9 cellular contexts compared by ENCODE assay signal in the genomic region with DNA sequence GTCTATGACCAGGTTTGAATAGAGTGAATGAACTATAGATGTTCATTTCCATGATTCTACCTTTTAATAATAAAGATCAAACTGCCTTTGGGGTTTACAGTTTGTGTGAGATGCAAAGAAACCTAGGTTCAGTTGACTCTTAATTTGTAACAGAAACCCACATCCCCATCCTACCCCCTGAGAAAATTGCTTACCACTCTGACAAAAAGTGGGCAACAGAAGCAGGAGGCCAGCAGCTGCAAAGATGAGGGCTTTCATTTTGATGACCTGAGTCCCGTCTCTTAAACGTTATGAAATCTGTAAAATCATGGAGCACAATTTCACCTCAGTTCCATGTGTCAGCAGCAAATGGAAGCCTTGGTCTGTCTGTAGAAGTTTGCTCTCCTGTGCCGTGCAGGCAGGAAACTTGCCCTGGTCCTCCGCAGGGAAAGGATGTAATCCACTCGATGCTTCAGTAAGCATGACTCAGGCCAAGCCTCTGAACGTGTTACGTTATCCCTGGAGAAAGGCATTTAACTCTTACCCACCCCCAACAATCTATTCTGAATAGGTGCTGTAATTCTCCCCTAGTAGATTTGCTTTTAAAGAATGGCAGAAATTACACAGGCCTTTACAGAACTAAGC. TPM values are rescaled to one million over a fixed set of nuclear protein-coding genes. Genes with fewer than 3 reads are reported as not detected.
A peak's percentile ranks its signal among the peaks of the same experiment; 100 is the strongest.
DNase-seq lines count a peak whose midpoint lies in the region; ATAC-seq and TF ChIP-seq lines count a peak whose summit lies in the region.
"Had no signal": no experiment of that assay in that cellular context is flagged by ENCODE, and none has a peak within 500 bp of the region (broad histone marks: within the 10 kb centered on the region; RNA-seq: fewer than 3 reads in every experiment).

A gene with protein sequence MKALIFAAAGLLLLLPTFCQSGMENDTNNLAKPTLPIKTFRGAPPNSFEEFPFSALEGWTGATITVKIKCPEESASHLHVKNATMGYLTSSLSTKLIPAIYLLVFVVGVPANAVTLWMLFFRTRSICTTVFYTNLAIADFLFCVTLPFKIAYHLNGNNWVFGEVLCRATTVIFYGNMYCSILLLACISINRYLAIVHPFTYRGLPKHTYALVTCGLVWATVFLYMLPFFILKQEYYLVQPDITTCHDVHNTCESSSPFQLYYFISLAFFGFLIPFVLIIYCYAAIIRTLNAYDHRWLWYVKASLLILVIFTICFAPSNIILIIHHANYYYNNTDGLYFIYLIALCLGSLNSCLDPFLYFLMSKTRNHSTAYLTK (minus strand): TSS at position 431 of the 624 bp plus-strand sequence. CDS start 173 bp downstream, at position 258.

- H3K9me3 ChIP-seq in SK-N-SH (no peaks in the 10 kb centered on the region), HAP-1 (no peaks in the 10 kb centered on the region; the same call in 1 of the 2 replicates)

- peaks cover 7% of the 10 kb centered on the region for H3F3A ChIP-seq in SK-N-SH (replicated peaks; ENCODE audit: insufficient read depth)

- no peak for TF ChIP-seq CTCF in SK-N-SH (IDR thresholded peaks at IDR 0.05)
- no peak for TF ChIP-seq CTCF in foreskin fibroblast (IDR thresholded peaks at IDR 0.05; ENCODE audit: low read depth, low read length)

- H3K27ac ChIP-seq in SK-N-SH (ENCODE audit: low read depth in 2 of 2, low read length in 1 of 2) = peak within 1 kb of the TSS; percentile 51 to 61

- no peaks in the 10 kb centered on the region for H4K20me1 ChIP-seq in SK-N-SH (ENCODE audit: insufficient read depth)

- H3K4me3 ChIP-seq in SK-N-SH (ENCODE audit: low read depth in 2 of 2, low read length in 1 of 2) (peak within 1 kb of the TSS; percentile 50 to 63; a peak in 3 of 4 replicates), foreskin fibroblast (ENCODE audit: low read depth in 1 of 2, low read length in 2 of 2) (peak within 1 kb of the TSS; percentile 43 to 63), HAP-1 (no peak within 1 kb of the TSS)

- H3K27me3 ChIP-seq in SK-N-SH (ENCODE audit: insufficient read depth) (no peaks in the 10 kb centered on the region), HAP-1 (ENCODE audit: low read depth) (no peaks in the 10 kb centered on the region)

- peaks cover 40% of the 10 kb centered on the region for H3K79me2 ChIP-seq in SK-N-SH (ENCODE audit: insufficient read depth)

- TF ChIP-seq EP300 in SK-N-SH (IDR thresholded peaks at IDR 0.05; ENCODE audit: borderline replicate concordance in 1 of 2, low read depth in 1 of 2, low read length in 1 of 2) = no peak

- in situ Hi-C loops in HAP-1 (cut with MboI; ENCODE audit: low sequenced_read_pairs) = no loop called here

- DNase-seq in H4 (ENCODE audit: low spot score) (peak; percentile 95), SK-N-SH (no peak), foreskin fibroblast (peak; percentile 81 to 89), retina (peak; percentile 62), SIG-M5 treated with dmso at 0.1 percent for 504 hours (lab: John Stamatoyannopoulos, UW; ENCODE audit: unreplicated experiment) (no peak), hippocampal formation (lab: John Stamatoyannopoulos, UW) (no peak), HAP-1 (ENCODE audit: low spot score in 2 of 2) (no peak)
- DNase-seq: stimulated activated naive CD4-positive, alpha-beta T cell treated with Interleukin-2 at 50 U/mL for 16 hours had no signal

- POLR2A ChIA-PET in SK-N-SH (lab: Yijun Ruan, JAX) = no interaction called here

- CTCF ChIA-PET in SK-N-SH (lab: Yijun Ruan, JAX) = no interaction called here

- 9% methylated on average over 6 of the region's 7 CpGs for WGBS in SK-N-SH (ENCODE audit: low lambda C conversion rate)

- no peak for ATAC-seq in GM18858 (IDR thresholded peaks at IDR 0.05; ENCODE audit: unreplicated experiment)

- peaks cover 2 to 4% of the 10 kb centered on the region in 2 experiments for H3K36me3 ChIP-seq in SK-N-SH (replicated peaks in 1 of 2; ENCODE audit: control insufficient read depth in 1 of 2, insufficient read depth in 2 of 2, low read length in 1 of 2)
- no peaks in the 10 kb centered on the region for H3K36me3 ChIP-seq in HAP-1 (replicated peaks)

- TF ChIP-seq RAD21 in SK-N-SH (IDR thresholded peaks at IDR 0.05; ENCODE audit: low read length) = no peak

- H3K9me2 ChIP-seq in SK-N-SH = no peaks in the 10 kb centered on the region

- peak within 1 kb of the TSS; percentile 44 for H2AFZ ChIP-seq in SK-N-SH (ENCODE audit: low read depth)

- H3K4me1 ChIP-seq in SK-N-SH (ENCODE audit: control insufficient read depth in 1 of 2, insufficient read depth in 2 of 2, low read depth in 1 of 2, low read length in 1 of 2) = peaks cover 8 to 21% of the 10 kb centered on the region in 2 experiments; a peak in 3 of 4 replicates
- H3K4me1 ChIP-seq in HAP-1 = no peaks in the 10 kb centered on the region

- H3K4me2 ChIP-seq in SK-N-SH = peak within 1 kb of the TSS; percentile 75

- peak within 1 kb of the TSS; percentile 75 for H3K9ac ChIP-seq in SK-N-SH

TF ChIP-seq in SK-N-SH, 30 proteins besides CTCF, POLR2A, EP300 and RAD21 (continues in another document):
- TF ChIP-seq, protein P1, sequence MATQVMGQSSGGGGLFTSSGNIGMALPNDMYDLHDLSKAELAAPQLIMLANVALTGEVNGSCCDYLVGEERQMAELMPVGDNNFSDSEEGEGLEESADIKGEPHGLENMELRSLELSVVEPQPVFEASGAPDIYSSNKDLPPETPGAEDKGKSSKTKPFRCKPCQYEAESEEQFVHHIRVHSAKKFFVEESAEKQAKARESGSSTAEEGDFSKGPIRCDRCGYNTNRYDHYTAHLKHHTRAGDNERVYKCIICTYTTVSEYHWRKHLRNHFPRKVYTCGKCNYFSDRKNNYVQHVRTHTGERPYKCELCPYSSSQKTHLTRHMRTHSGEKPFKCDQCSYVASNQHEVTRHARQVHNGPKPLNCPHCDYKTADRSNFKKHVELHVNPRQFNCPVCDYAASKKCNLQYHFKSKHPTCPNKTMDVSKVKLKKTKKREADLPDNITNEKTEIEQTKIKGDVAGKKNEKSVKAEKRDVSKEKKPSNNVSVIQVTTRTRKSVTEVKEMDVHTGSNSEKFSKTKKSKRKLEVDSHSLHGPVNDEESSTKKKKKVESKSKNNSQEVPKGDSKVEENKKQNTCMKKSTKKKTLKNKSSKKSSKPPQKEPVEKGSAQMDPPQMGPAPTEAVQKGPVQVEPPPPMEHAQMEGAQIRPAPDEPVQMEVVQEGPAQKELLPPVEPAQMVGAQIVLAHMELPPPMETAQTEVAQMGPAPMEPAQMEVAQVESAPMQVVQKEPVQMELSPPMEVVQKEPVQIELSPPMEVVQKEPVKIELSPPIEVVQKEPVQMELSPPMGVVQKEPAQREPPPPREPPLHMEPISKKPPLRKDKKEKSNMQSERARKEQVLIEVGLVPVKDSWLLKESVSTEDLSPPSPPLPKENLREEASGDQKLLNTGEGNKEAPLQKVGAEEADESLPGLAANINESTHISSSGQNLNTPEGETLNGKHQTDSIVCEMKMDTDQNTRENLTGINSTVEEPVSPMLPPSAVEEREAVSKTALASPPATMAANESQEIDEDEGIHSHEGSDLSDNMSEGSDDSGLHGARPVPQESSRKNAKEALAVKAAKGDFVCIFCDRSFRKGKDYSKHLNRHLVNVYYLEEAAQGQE (IDR thresholded peaks at IDR 0.05; ENCODE audit: low read depth, low read length) = no peak
- TF ChIP-seq NFIC (IDR thresholded peaks at IDR 0.05; ENCODE audit: borderline replicate concordance) (no peak), NRF1 (IDR thresholded peaks at IDR 0.05; ENCODE audit: low read depth, low read length) (no peak), GABPA (IDR thresholded peaks at IDR 0.05; ENCODE audit: low read depth) (no peak), FOSL2 (IDR thresholded peaks at IDR 0.05; ENCODE audit: borderline replicate concordance, low read depth) (peak; percentile 54; the same call in 1 of the 2 replicates), CHD2 (IDR thresholded peaks at IDR 0.05; ENCODE audit: low read length, partially characterized antibody) (no peak), YY1 (IDR thresholded peaks at IDR 0.05; ENCODE audit: low read depth) (no peak), SIN3A (IDR thresholded peaks at IDR 0.05; ENCODE audit: borderline replicate concordance, low read depth, low read length) (0 out of 2 replicates have a peak, but pooled peaks have one; percentile 23), RFX5 (IDR thresholded peaks at IDR 0.05; ENCODE audit: low read length) (no peak), GATA2 (CRISPR knock-in tag; IDR thresholded peaks at IDR 0.05) (no peak), FOXM1 (IDR thresholded peaks at IDR 0.05; ENCODE audit: low read depth) (no peak), TAF1 (IDR thresholded peaks at IDR 0.05; ENCODE audit: borderline replicate concordance, low read depth, low read length) (peak; percentile 54; the same call in 1 of the 2 replicates), TEAD4 (IDR thresholded peaks at IDR 0.05; ENCODE audit: borderline replicate concordance, insufficient read depth) (no peak)
- TF ChIP-seq, protein P2, sequence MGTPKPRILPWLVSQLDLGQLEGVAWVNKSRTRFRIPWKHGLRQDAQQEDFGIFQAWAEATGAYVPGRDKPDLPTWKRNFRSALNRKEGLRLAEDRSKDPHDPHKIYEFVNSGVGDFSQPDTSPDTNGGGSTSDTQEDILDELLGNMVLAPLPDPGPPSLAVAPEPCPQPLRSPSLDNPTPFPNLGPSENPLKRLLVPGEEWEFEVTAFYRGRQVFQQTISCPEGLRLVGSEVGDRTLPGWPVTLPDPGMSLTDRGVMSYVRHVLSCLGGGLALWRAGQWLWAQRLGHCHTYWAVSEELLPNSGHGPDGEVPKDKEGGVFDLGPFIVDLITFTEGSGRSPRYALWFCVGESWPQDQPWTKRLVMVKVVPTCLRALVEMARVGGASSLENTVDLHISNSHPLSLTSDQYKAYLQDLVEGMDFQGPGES (IDR thresholded peaks at IDR 0.05; ENCODE audit: low read depth, low read length) = no peak
- TF ChIP-seq, protein P3, sequence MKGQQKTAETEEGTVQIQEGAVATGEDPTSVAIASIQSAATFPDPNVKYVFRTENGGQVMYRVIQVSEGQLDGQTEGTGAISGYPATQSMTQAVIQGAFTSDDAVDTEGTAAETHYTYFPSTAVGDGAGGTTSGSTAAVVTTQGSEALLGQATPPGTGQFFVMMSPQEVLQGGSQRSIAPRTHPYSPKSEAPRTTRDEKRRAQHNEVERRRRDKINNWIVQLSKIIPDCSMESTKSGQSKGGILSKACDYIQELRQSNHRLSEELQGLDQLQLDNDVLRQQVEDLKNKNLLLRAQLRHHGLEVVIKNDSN (IDR thresholded peaks at IDR 0.05; ENCODE audit: borderline replicate concordance, low read depth) = no peak

RNA-seq across cellular contexts. Expression of the gene that starts here (rescaled TPM):
- total RNA-seq in H4 (2014; rRNA removed; shearing (Covaris generic)) = 88.7 and 93.9 TPM in 2 replicates
- 29.4 and 51.0 TPM in 2 replicates for polyA plus RNA-seq in SK-N-SH (2012; rRNA removed)
- polyA plus RNA-seq in SK-N-SH (2012; cell fraction: cytosol; rRNA removed) = 28.0 and 30.2 TPM in 2 replicates
- polyA plus RNA-seq in SK-N-SH (2012; cell fraction: nucleus; rRNA removed) = 15.4 and 29.4 TPM in 2 replicates

Comparison
In these comparisons a context has a peak if more than half of its experiments do, and no peak if none do; other contexts are left out.
1. DNase-seq: peak in H4 (single experiment), foreskin fibroblast (2 of 2) and retina (single experiment); none in SK-N-SH (single experiment), SIG-M5 treated with dmso at 0.1 percent for 504 hours (single experiment), hippocampal formation (0 of 2) and HAP-1 (0 of 2).